ENCODE assay signal across 21 cellular contexts in the genomic region with DNA sequence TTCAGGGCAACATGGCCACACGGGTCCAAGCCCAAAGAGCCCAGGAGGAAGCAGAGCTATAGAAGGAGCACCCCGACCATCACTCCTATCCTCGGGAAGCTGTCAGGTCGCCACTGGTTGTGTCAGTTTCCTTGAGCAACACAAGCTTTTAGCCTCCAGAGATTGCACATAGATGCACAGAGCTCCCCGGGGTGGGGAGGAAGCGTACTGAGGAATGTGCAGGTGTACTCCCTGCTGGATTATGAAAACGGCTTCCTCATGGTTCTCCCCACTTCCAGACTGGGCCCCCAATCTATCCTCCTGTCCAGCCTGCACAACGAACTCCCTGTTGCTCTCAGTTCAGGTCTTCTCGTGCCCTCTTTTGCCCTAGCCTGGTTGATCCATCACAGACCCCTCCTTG. TPM values are rescaled to one million over a fixed set of nuclear protein-coding genes. Genes with fewer than 3 reads are reported as not detected.
DNase-seq lines count a peak whose midpoint lies in the region; ATAC-seq and TF ChIP-seq lines count a peak whose summit lies in the region.
"Had no signal": no experiment of that assay in that cellular context is flagged by ENCODE, and none has a peak within 500 bp of the region (broad histone marks: within the 10 kb centered on the region; RNA-seq: fewer than 3 reads in every experiment).

No MANE protein-coding gene starts in this region.

- no peaks in the 10 kb centered on the region for H4K20me1 ChIP-seq in osteoblast (ENCODE audit: insufficient read depth, low read length)

- H3K9me3 Mint-ChIP-seq in endodermal cell = peaks cover 6% of the 10 kb centered on the region
- H3K9me3 Mint-ChIP-seq: activated CD8-positive, alpha-beta T cell treated with anti-CD3 and anti-CD28 coated beads for 36 hours; stimulated activated effector memory CD8-positive, alpha-beta T cell treated with anti-CD3 and anti-CD28 coated beads, Interleukin-12 subunit alpha, Interleukin-12 subunit beta, amount 100 ng/mL, for 72 hours had no signal

- H3K4me3 ChIP-seq in AG04450 (ENCODE audit: low read depth, low read length) = no peak overlapping the region
- H3K4me3 ChIP-seq in Panc1 (ENCODE audit: low read depth in 2 of 2, low read length in 2 of 2) = no peak overlapping the region
- H3K4me3 ChIP-seq in endodermal cell (ENCODE audit: low read length) = no peak overlapping the region
- H3K4me3 ChIP-seq in osteoblast (ENCODE audit: insufficient read depth, low read length) = no peak overlapping the region
- H3K4me3 ChIP-seq: Peyer's patch, SJCRH30, spleen, suprapubic skin, uterus had no signal

- peaks cover 2% of the 10 kb centered on the region for H3K27me3 Mint-ChIP-seq in endodermal cell (ENCODE audit: insufficient read depth)
- H3K27me3 Mint-ChIP-seq: activated CD8-positive, alpha-beta T cell treated with anti-CD3 and anti-CD28 coated beads for 36 hours had no signal

- H3K4me1 ChIP-seq in Panc1 (ENCODE audit: control insufficient read depth, insufficient read depth, low read length) (peaks cover 8% of the 10 kb centered on the region), endodermal cell (ENCODE audit: control insufficient read depth, insufficient read depth, low read length) (no peaks in the 10 kb centered on the region), osteoblast (ENCODE audit: insufficient read depth, low read length) (peaks cover 7% of the 10 kb centered on the region)
- H3K4me1 ChIP-seq: Peyer's patch, uterus had no signal

- H3K4me1 Mint-ChIP-seq in endodermal cell = peaks cover 5% of the 10 kb centered on the region
- H3K4me1 Mint-ChIP-seq: stimulated activated effector memory CD8-positive, alpha-beta T cell treated with anti-CD3 and anti-CD28 coated beads, Interleukin-12 subunit alpha, Interleukin-12 subunit beta, amount 100 ng/mL, for 72 hours had no signal

- no peaks in the 10 kb centered on the region for H3K36me3 ChIP-seq in Panc1 (ENCODE audit: control insufficient read depth, insufficient read depth, low read length)
- H3K36me3 ChIP-seq in endodermal cell (ENCODE audit: control insufficient read depth, insufficient read depth, low read length) = no peaks in the 10 kb centered on the region
- H3K36me3 ChIP-seq in osteoblast (ENCODE audit: insufficient read depth, low read length) = no peaks in the 10 kb centered on the region
- H3K36me3 ChIP-seq: Peyer's patch, SJCRH30, spleen, suprapubic skin, uterus had no signal

- no peak overlapping the region for H3K4me2 ChIP-seq in osteoblast (ENCODE audit: insufficient read depth, low read length)
- H3K4me2 ChIP-seq: KMS-11 had no signal

- POLR2A ChIA-PET in AG04450 (lab: Yijun Ruan, JAX) (interaction anchor here (1.1 to 1.4 kb wide), 3 partner anchors 14 to 30 kb away, joined by 5 to 6 read pairs (median 5); a partner anchor contains a TSS), Panc1 (lab: Charles Lee) (no interaction called here), HEK293T (lab: Yijun Ruan, JAX) (interaction anchor here (0.8 to 1.0 kb wide), 2 partner anchors 31 to 97 kb away, joined by 4 to 5 read pairs; a partner anchor contains a TSS)

- TF ChIP-seq CTCF in AG04450 (IDR thresholded peaks at IDR 0.05; ENCODE audit: low read depth, low read length) = no peak
- no peak for TF ChIP-seq CTCF in Panc1 (IDR thresholded peaks at IDR 0.05)
- no peak for TF ChIP-seq CTCF in endodermal cell (conservative IDR thresholded peaks at IDR 0.05)
- TF ChIP-seq CTCF in osteoblast (IDR thresholded peaks at IDR 0.05; ENCODE audit: extremely low read depth, low read depth, low read length) = no peak

- intact Hi-C loops in Panc1 (cut with micrococcal nuclease; ENCODE audit: unreplicated experiment) = no loop called here

- in situ Hi-C loops in Panc1 (cut with HindIII; ENCODE audit: low pct_unique_long_range_greater_than_20kb, low sequenced_read_pairs) = no loop called here

- H2AFZ ChIP-seq in osteoblast (ENCODE audit: low read length) = no peak overlapping the region

- H3K27me3 ChIP-seq in AG04450 (ENCODE audit: control insufficient read depth, insufficient read depth, low read length) (no peaks in the 10 kb centered on the region), Panc1 (ENCODE audit: control insufficient read depth, insufficient read depth, low read length) (no peaks in the 10 kb centered on the region), endodermal cell (ENCODE audit: control insufficient read depth, insufficient read depth, low read length, poor library complexity, severe bottlenecking) (no peaks in the 10 kb centered on the region), osteoblast (ENCODE audit: insufficient read depth, low read length) (no peaks in the 10 kb centered on the region)
- H3K27me3 ChIP-seq: Peyer's patch, spleen, suprapubic skin, uterus had no signal

- DNase-seq in AG04450 (ENCODE audit: low read depth, low spot score) (no peak), Panc1 (ENCODE audit: low read depth, low spot score) (no peak), endodermal cell (no peak), osteoblast (ENCODE audit: insufficient read length, low spot score, missing footprints) (peak; percentile 37), HCEC 1CT (no peak), COLO829 (ENCODE audit: low spot score) (no peak), HEK293T (ENCODE audit: extremely low spot score) (no peak)
- DNase-seq: ACHN; activated CD8-positive, alpha-beta T cell treated with anti-CD3 and anti-CD28 coated beads for 36 hours; activated naive CD4-positive, alpha-beta T cell; activated T-cell treated with anti-CD3 and anti-CD28 coated beads for 4 hours; Peyer's patch; spleen; stimulated activated CD4-positive, alpha-beta T cell treated with anti-CD3 and anti-CD28 coated beads, Interleukin-2, amount 100 ng/mL, for 48 hours had no signal

- CTCF ChIA-PET in AG04450 (lab: Charles Lee) = interaction anchor here (0.5 to 3.9 kb wide), 12 partner anchors 10 to 187 kb away, joined by 3 to 48 read pairs (median 4); no protein-coding TSS in a partner anchor
- CTCF ChIA-PET in Panc1 (lab: Charles Lee) = no interaction called here
- CTCF ChIA-PET in HEK293T (lab: Yijun Ruan, JAX) = interaction anchor here (0.7 to 3.1 kb wide), 7 partner anchors 10 to 182 kb away, joined by 3 to 15 read pairs (median 12); no protein-coding TSS in a partner anchor

- no TSS peak for BruUV-seq in Panc1 (replicated peaks; lab: Mats Ljungman, UMichigan)

- peak overlapping the region; percentile 61 for H3K27ac ChIP-seq in AG04450 (ENCODE audit: low read depth, low read length)
- peak overlapping the region; percentile 79 for H3K27ac ChIP-seq in Panc1 (ENCODE audit: low read length)
- H3K27ac ChIP-seq in endodermal cell (ENCODE audit: low read depth, low read length) = peak overlapping the region; percentile 79
- no peak overlapping the region for H3K27ac ChIP-seq in osteoblast (ENCODE audit: low read depth, low read length)
- H3K27ac ChIP-seq: KMS-11, Peyer's patch, SJCRH30, spleen, suprapubic skin, uterus had no signal

- H3K27ac Mint-ChIP-seq in endodermal cell = peak overlapping the region; percentile 33
- H3K27ac Mint-ChIP-seq: activated CD8-positive, alpha-beta T cell treated with anti-CD3 and anti-CD28 coated beads for 36 hours; dendritic cell treated with granulocyte-macrophage colony-stimulating factor and Interleukin-4, amounts not matched to agents 40 ng/mL and 50 ng/mL, for 4 days; stimulated activated effector memory CD8-positive, alpha-beta T cell treated with anti-CD3 and anti-CD28 coated beads, Interleukin-12 subunit alpha, Interleukin-12 subunit beta, amount 100 ng/mL, for 72 hours had no signal

- no peak overlapping the region for H3K4me3 Mint-ChIP-seq in endodermal cell
- H3K4me3 Mint-ChIP-seq: activated CD8-positive, alpha-beta T cell treated with anti-CD3 and anti-CD28 coated beads for 36 hours; dendritic cell treated with granulocyte-macrophage colony-stimulating factor and Interleukin-4, amounts not matched to agents 40 ng/mL and 50 ng/mL, for 4 days; stimulated activated effector memory CD8-positive, alpha-beta T cell treated with anti-CD3 and anti-CD28 coated beads, Interleukin-12 subunit alpha, Interleukin-12 subunit beta, amount 100 ng/mL, for 72 hours had no signal

- no peaks in the 10 kb centered on the region for H3K79me2 ChIP-seq in osteoblast (ENCODE audit: insufficient read depth, low read length)

- H3K9me3 ChIP-seq in AG04450 (ENCODE audit: control insufficient read depth, insufficient read depth, low read length) = peaks cover 16% of the 10 kb centered on the region
- H3K9me3 ChIP-seq in Panc1 (ENCODE audit: control insufficient read depth, insufficient read depth, low read depth, low read length) = no peaks in the 10 kb centered on the region; the same call in 1 of the 2 replicates
- peaks cover 5% of the 10 kb centered on the region for H3K9me3 ChIP-seq in endodermal cell (ENCODE audit: control insufficient read depth, low read length)
- H3K9me3 ChIP-seq in osteoblast (ENCODE audit: low read depth, low read length) = peaks cover 4% of the 10 kb centered on the region
- H3K9me3 ChIP-seq: SJCRH30, suprapubic skin had no signal

- no peak for ATAC-seq in Panc1
- no peak for ATAC-seq in GM21529 (IDR thresholded peaks at IDR 0.05; ENCODE audit: unreplicated experiment)
- ATAC-seq: activated CD8-positive, alpha-beta T cell treated with anti-CD3 and anti-CD28 coated beads for 36 hours had no signal

- H3K36me3 Mint-ChIP-seq in endodermal cell (ENCODE audit: low read depth) = no peaks in the 10 kb centered on the region
- H3K36me3 Mint-ChIP-seq: stimulated activated effector memory CD8-positive, alpha-beta T cell treated with anti-CD3 and anti-CD28 coated beads, Interleukin-12 subunit alpha, Interleukin-12 subunit beta, amount 100 ng/mL, for 72 hours had no signal

- no peak overlapping the region for H3K9ac ChIP-seq in endodermal cell (ENCODE audit: extremely low read depth, low read length, poor library complexity, severe bottlenecking)
- H3K9ac ChIP-seq: KMS-11 had no signal

- 92 to 93% methylated on average over 6 to 9 of the region's 9 CpGs for WGBS in endodermal cell (ENCODE audit: insufficient coverage in 1 of 2, insufficient read length in 1 of 2), 2 experiments

TF ChIP-seq in HEK293T, 16 proteins besides CTCF, POLR2A, EP300 and RAD21 (continues in another document):
- TF ChIP-seq CTBP1 (IDR thresholded peaks at IDR 0.05; ENCODE audit: borderline replicate concordance) (no peak), ELF4 (IDR thresholded peaks at IDR 0.05) (no peak), SUZ12 (IDR thresholded peaks at IDR 0.05) (no peak), L3MBTL2 (conservative IDR thresholded peaks at IDR 0.05) (no peak)

RNA-seq across cellular contexts. Expression of a gene that starts 30.3 kb away (rescaled TPM):
- 17.1 and 21.8 TPM in 2 replicates for polyA plus RNA-seq in AG04450 (2011; rRNA removed)
- 19.4 and 19.6 TPM in 2 replicates for polyA minus RNA-seq in AG04450 (2011; rRNA and poly(A)+ RNA removed)
- 83.3 TPM for total RNA-seq in Panc1 (2021; ENCODE audit: unreplicated experiment)
- 118 TPM for polyA plus RNA-seq in Panc1 (2012; ENCODE audit: insufficient read length)
- 10 to 100 TPM; 34.2 to 44.3 TPM for total RNA-seq in endodermal cell
- 74.1 TPM for polyA plus RNA-seq in endodermal cell (2013, experiment 1 of 2)
- 75.5 TPM for polyA plus RNA-seq in endodermal cell (2013, experiment 2 of 2)
- total RNA-seq in osteoblast = 19.4 and 26.4 TPM in 2 replicates

RNA-seq across cellular contexts. Expression of a gene that starts 39.3 kb away (rescaled TPM):
- polyA plus RNA-seq in AG04450 (2011; rRNA removed) = 8.9 and 9.9 TPM in 2 replicates
- 12.2 and 19.5 TPM in 2 replicates for polyA minus RNA-seq in AG04450 (2011; rRNA and poly(A)+ RNA removed)
- total RNA-seq in Panc1 (2021; ENCODE audit: unreplicated experiment) = 20.3 TPM
- 9.4 TPM for polyA plus RNA-seq in Panc1 (2012; ENCODE audit: insufficient read length)
- total RNA-seq in endodermal cell = 10 to 100 TPM; 16.2 to 22.5 TPM
- 19.9 TPM for polyA plus RNA-seq in endodermal cell (2013, experiment 1 of 2)
- polyA plus RNA-seq in endodermal cell (2013, experiment 2 of 2) = 21.3 TPM
- total RNA-seq in osteoblast = 15.9 and 16.6 TPM in 2 replicates
